8 cellular contexts compared by ENCODE assay signal in genomic region chr17:81429353-81429774, GRCh38. TPM values are rescaled to one million over a fixed set of nuclear protein-coding genes. Genes with fewer than 3 reads are reported as not detected.
DNase-seq lines count a peak whose midpoint lies in the region; ATAC-seq and TF ChIP-seq lines count a peak whose summit lies in the region.

No MANE protein-coding gene starts in this region.

- H3K4me1 Mint-ChIP-seq in activated CD4-positive, alpha-beta memory T cell treated with anti-CD3 and anti-CD28 coated beads for 36 hours (ENCODE audit: low read depth) = peaks cover 3% of the 10 kb centered on the region

- peaks cover 23% of the 10 kb centered on the region for H3K27me3 Mint-ChIP-seq in activated CD4-positive, alpha-beta memory T cell treated with anti-CD3 and anti-CD28 coated beads for 36 hours

- intact Hi-C loops in mucosa of descending colon (cut with DNase I, micrococcal nuclease) = no loop called here
- intact Hi-C loops in activated CD4-positive, alpha-beta memory T cell treated with anti-CD3 and anti-CD28 coated beads for 36 hours (cut with micrococcal nuclease) = no loop called here

- TF ChIP-seq CTCF in DND-41 (IDR thresholded peaks at IDR 0.05; ENCODE audit: borderline replicate concordance, extremely low read depth, low read length, poor library complexity, severe bottlenecking) (no peak), mucosa of descending colon (IDR thresholded peaks at IDR 0.05) (no peak)

- H3K4me3 Mint-ChIP-seq in activated CD4-positive, alpha-beta memory T cell treated with anti-CD3 and anti-CD28 coated beads for 36 hours = no peak overlapping the region

- POLR2A ChIA-PET in activated CD4-positive, alpha-beta memory T cell treated with anti-CD3 and anti-CD28 coated beads for 36 hours (lab: Charles Lee) = no interaction called here

- H3K27me3 ChIP-seq in DND-41 (ENCODE audit: insufficient read depth, low read length, poor library complexity) = no peaks in the 10 kb centered on the region

- H3K27ac ChIP-seq in DND-41 (ENCODE audit: low read length) = peak overlapping the region; percentile 93

- H3K9me3 ChIP-seq in DND-41 (ENCODE audit: insufficient read depth, low read length, severe bottlenecking) = peaks cover 17% of the 10 kb centered on the region
- no peaks in the 10 kb centered on the region for H3K9me3 ChIP-seq in mucosa of descending colon

- no peak overlapping the region for H3K27ac Mint-ChIP-seq in activated CD4-positive, alpha-beta memory T cell treated with anti-CD3 and anti-CD28 coated beads for 36 hours

- ATAC-seq in DND-41 (ENCODE audit: insufficient read depth, low read depth) = peak; percentile 39
- ATAC-seq in mucosa of descending colon = peak; percentile 70

- no peaks in the 10 kb centered on the region for H3K36me3 ChIP-seq in DND-41 (ENCODE audit: insufficient read depth, low read length)
- no peaks in the 10 kb centered on the region for H3K36me3 ChIP-seq in mucosa of descending colon (ENCODE audit: low read depth)

- no peaks in the 10 kb centered on the region for H3K9me3 Mint-ChIP-seq in activated CD4-positive, alpha-beta memory T cell treated with anti-CD3 and anti-CD28 coated beads for 36 hours

- H3K4me3 ChIP-seq in DND-41 (ENCODE audit: low read depth in 1 of 2, low read length in 2 of 2) = peak overlapping the region in 1 of 2 experiments; percentile 51; a peak in 2 of 4 replicates
- H3K4me3 ChIP-seq in mucosa of descending colon = no peak overlapping the region

- peaks cover 15% of the 10 kb centered on the region for H4K20me1 ChIP-seq in DND-41 (ENCODE audit: insufficient read depth, low read length)

- no peaks in the 10 kb centered on the region for H3K36me3 Mint-ChIP-seq in activated CD4-positive, alpha-beta memory T cell treated with anti-CD3 and anti-CD28 coated beads for 36 hours

- DNase-seq in DND-41 (peak; percentile 85), NCI-H2171 (lab: John Stamatoyannopoulos, UW) (peak; percentile 83), cerebellar cortex (ENCODE audit: low spot score) (peak; percentile 69), mucosa of descending colon (peak; percentile 80 to 85 (median 81)), germinal center (ENCODE audit: low spot score) (no peak), activated gamma-delta T cell treated with Interleukin-2 at 50 U/mL for 16 hours (no peak)
- no peak for DNase-seq in activated CD4-positive, alpha-beta memory T cell treated with anti-CD3 and anti-CD28 coated beads for 36 hours
- DNase-seq in stimulated activated naive CD4-positive, alpha-beta T cell treated with Interleukin-2 at 50 U/mL for 16 hours (lab: John Stamatoyannopoulos, UW) = no peak

- H3K79me2 ChIP-seq in DND-41 (ENCODE audit: insufficient read depth, low read length) = 0 out of 2 replicates have a peak, but pooled peaks cover 2% of the 10 kb centered on the region

- H2AFZ ChIP-seq in DND-41 (ENCODE audit: low read depth, low read length) = no peak overlapping the region

- CTCF ChIA-PET in activated CD4-positive, alpha-beta memory T cell treated with anti-CD3 and anti-CD28 coated beads for 36 hours (lab: Charles Lee) = interaction anchor here (0.6 to 2.0 kb wide), 5 partner anchors 11 to 300 kb away, joined by 3 to 9 read pairs (median 4); no protein-coding TSS in a partner anchor

- peak overlapping the region; percentile 67 for H3K4me2 ChIP-seq in DND-41 (ENCODE audit: insufficient read depth, low read length)

- H3K9ac ChIP-seq in DND-41 (ENCODE audit: low read depth, low read length) = peak overlapping the region; percentile 64

- H3K4me1 ChIP-seq in DND-41 (ENCODE audit: insufficient read depth, low read length) = peaks cover 38% of the 10 kb centered on the region
- H3K4me1 ChIP-seq in mucosa of descending colon (ENCODE audit: low read depth) = peaks cover 37% of the 10 kb centered on the region

RNA-seq across cellular contexts. Expression of gene BAHCC1, which starts 34.1 kb away (rescaled TPM):
- total RNA-seq in mucosa of descending colon = 10 to 100 TPM; 14.0 to 27.4 (median 16.5) TPM
- under 1 TPM in 1 of 2 experiments, not detected in 1; 0.10 TPM for total RNA-seq in activated CD4-positive, alpha-beta memory T cell treated with anti-CD3 and anti-CD28 coated beads for 36 hours

Comparison
In these comparisons a context has a peak if more than half of its experiments do, and no peak if none do; other contexts are left out.
1. DNase-seq: peak in DND-41 (single experiment), NCI-H2171 (single experiment), cerebellar cortex (single experiment) and mucosa of descending colon (3 of 3); none in activated CD4-positive, alpha-beta memory T cell treated with anti-CD3 and anti-CD28 coated beads for 36 hours (single experiment), germinal center (single experiment), activated gamma-delta T cell treated with Interleukin-2 at 50 U/mL for 16 hours (single experiment) and stimulated activated naive CD4-positive, alpha-beta T cell treated with Interleukin-2 at 50 U/mL for 16 hours (single experiment).
2. RNA of gene BAHCC1, which starts 34.1 kb away (total RNA-seq): 14.0 to 27.4 TPM in mucosa of descending colon; 0.10 TPM in activated CD4-positive, alpha-beta memory T cell treated with anti-CD3 and anti-CD28 coated beads for 36 hours; every median in the first group is over 10 times any median in the second.